ENCODE assay signal across 2 cellular contexts in the genomic region with DNA sequence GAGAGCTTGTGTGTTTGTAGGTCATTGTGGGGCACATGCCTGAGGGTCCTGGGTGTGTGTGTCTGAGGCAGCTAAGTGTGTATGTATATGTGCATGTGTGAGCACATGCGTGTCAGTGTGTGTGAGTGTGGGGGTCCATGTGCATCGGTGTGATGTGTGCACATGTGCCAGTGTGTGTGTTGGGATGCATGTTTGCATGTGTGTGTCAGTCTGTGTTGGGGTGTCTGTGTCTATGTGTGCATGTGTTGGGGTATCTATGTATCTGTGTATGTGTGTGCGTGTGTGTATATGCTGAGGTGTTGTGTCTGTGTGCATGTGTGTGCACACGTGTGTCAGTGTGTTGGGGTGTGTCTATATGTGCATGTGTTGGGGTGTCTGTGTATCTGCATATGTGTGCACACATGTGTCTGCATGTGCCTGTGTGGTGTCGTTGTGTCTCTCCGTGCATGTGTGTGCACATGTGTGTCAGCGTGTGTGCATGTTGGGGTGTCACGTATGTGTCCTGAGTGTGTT.
TF ChIP-seq lines count a peak whose summit lies in the region.

No MANE protein-coding gene starts in this region.

TF ChIP-seq in HepG2, 621 proteins besides CTCF, POLR2A, EP300 and RAD21:
- TF ChIP-seq, protein P1, sequence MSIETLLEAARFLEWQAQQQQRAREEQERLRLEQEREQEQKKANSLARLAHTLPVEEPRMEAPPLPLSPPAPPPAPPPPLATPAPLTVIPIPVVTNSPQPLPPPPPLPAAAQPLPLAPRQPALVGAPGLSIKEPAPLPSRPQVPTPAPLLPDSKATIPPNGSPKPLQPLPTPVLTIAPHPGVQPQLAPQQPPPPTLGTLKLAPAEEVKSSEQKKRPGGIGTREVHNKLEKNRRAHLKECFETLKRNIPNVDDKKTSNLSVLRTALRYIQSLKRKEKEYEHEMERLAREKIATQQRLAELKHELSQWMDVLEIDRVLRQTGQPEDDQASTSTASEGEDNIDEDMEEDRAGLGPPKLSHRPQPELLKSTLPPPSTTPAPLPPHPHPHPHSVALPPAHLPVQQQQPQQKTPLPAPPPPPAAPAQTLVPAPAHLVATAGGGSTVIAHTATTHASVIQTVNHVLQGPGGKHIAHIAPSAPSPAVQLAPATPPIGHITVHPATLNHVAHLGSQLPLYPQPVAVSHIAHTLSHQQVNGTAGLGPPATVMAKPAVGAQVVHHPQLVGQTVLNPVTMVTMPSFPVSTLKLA (IDR thresholded peaks at IDR 0.05): peak; percentile 95
- TF ChIP-seq DMAP1 (CRISPR knock-in tag; IDR thresholded peaks at IDR 0.05): no peak

TF ChIP-seq in GM12878, 131 proteins besides CTCF, POLR2A, EP300 and RAD21:
- TF ChIP-seq ZNF384 (IDR thresholded peaks at IDR 0.05; ENCODE audit: borderline replicate concordance, low read depth, low read length) (no peak), HCFC1 (IDR thresholded peaks at IDR 0.05; ENCODE audit: low read length) (no peak), CREM (IDR thresholded peaks at IDR 0.05; ENCODE audit: low read depth) (no peak), TCF3 (IDR thresholded peaks at IDR 0.05; ENCODE audit: borderline replicate concordance, insufficient read depth, low read depth, low read length) (0 out of 2 replicates have a peak, but pooled peaks have one; percentile 26)
- TF ChIP-seq, protein P2, sequence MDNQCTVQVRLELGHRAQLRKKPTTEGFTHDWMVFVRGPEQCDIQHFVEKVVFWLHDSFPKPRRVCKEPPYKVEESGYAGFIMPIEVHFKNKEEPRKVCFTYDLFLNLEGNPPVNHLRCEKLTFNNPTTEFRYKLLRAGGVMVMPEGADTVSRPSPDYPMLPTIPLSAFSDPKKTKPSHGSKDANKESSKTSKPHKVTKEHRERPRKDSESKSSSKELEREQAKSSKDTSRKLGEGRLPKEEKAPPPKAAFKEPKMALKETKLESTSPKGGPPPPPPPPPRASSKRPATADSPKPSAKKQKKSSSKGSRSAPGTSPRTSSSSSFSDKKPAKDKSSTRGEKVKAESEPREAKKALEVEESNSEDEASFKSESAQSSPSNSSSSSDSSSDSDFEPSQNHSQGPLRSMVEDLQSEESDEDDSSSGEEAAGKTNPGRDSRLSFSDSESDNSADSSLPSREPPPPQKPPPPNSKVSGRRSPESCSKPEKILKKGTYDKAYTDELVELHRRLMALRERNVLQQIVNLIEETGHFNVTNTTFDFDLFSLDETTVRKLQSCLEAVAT (IDR thresholded peaks at IDR 0.05): no peak
- TF ChIP-seq, protein P3, sequence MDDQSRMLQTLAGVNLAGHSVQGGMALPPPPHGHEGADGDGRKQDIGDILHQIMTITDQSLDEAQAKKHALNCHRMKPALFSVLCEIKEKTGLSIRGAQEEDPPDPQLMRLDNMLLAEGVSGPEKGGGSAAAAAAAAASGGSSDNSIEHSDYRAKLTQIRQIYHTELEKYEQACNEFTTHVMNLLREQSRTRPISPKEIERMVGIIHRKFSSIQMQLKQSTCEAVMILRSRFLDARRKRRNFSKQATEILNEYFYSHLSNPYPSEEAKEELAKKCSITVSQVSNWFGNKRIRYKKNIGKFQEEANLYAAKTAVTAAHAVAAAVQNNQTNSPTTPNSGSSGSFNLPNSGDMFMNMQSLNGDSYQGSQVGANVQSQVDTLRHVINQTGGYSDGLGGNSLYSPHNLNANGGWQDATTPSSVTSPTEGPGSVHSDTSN (IDR thresholded peaks at IDR 0.05; ENCODE audit: insufficient replicate concordance, low read depth, low read length): no peak
- TF ChIP-seq, protein P4, sequence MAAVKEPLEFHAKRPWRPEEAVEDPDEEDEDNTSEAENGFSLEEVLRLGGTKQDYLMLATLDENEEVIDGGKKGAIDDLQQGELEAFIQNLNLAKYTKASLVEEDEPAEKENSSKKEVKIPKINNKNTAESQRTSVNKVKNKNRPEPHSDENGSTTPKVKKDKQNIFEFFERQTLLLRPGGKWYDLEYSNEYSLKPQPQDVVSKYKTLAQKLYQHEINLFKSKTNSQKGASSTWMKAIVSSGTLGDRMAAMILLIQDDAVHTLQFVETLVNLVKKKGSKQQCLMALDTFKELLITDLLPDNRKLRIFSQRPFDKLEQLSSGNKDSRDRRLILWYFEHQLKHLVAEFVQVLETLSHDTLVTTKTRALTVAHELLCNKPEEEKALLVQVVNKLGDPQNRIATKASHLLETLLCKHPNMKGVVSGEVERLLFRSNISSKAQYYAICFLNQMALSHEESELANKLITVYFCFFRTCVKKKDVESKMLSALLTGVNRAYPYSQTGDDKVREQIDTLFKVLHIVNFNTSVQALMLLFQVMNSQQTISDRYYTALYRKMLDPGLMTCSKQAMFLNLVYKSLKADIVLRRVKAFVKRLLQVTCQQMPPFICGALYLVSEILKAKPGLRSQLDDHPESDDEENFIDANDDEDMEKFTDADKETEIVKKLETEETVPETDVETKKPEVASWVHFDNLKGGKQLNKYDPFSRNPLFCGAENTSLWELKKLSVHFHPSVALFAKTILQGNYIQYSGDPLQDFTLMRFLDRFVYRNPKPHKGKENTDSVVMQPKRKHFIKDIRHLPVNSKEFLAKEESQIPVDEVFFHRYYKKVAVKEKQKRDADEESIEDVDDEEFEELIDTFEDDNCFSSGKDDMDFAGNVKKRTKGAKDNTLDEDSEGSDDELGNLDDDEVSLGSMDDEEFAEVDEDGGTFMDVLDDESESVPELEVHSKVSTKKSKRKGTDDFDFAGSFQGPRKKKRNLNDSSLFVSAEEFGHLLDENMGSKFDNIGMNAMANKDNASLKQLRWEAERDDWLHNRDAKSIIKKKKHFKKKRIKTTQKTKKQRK (IDR thresholded peaks at IDR 0.05; ENCODE audit: low read depth, low read length): no peak
- TF ChIP-seq, protein P5, sequence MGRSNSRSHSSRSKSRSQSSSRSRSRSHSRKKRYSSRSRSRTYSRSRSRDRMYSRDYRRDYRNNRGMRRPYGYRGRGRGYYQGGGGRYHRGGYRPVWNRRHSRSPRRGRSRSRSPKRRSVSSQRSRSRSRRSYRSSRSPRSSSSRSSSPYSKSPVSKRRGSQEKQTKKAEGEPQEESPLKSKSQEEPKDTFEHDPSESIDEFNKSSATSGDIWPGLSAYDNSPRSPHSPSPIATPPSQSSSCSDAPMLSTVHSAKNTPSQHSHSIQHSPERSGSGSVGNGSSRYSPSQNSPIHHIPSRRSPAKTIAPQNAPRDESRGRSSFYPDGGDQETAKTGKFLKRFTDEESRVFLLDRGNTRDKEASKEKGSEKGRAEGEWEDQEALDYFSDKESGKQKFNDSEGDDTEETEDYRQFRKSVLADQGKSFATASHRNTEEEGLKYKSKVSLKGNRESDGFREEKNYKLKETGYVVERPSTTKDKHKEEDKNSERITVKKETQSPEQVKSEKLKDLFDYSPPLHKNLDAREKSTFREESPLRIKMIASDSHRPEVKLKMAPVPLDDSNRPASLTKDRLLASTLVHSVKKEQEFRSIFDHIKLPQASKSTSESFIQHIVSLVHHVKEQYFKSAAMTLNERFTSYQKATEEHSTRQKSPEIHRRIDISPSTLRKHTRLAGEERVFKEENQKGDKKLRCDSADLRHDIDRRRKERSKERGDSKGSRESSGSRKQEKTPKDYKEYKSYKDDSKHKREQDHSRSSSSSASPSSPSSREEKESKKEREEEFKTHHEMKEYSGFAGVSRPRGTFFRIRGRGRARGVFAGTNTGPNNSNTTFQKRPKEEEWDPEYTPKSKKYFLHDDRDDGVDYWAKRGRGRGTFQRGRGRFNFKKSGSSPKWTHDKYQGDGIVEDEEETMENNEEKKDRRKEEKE (IDR thresholded peaks at IDR 0.05): no peak
- TF ChIP-seq, protein P6, sequence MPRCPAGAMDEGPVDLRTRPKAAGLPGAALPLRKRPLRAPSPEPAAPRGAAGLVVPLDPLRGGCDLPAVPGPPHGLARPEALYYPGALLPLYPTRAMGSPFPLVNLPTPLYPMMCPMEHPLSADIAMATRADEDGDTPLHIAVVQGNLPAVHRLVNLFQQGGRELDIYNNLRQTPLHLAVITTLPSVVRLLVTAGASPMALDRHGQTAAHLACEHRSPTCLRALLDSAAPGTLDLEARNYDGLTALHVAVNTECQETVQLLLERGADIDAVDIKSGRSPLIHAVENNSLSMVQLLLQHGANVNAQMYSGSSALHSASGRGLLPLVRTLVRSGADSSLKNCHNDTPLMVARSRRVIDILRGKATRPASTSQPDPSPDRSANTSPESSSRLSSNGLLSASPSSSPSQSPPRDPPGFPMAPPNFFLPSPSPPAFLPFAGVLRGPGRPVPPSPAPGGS (IDR thresholded peaks at IDR 0.05; ENCODE audit: borderline replicate concordance, insufficient read depth, low read depth, low read length, poor library complexity, severe bottlenecking): peak; percentile 66
